Comparison of ENCODE assay signal across 30 cellular contexts in genomic region chr6:90417385-90417784, GRCh38.
"Had no signal": no experiment of that assay in that cellular context is flagged by ENCODE, and none has a peak within 500 bp of the region (broad histone marks: within the 10 kb centered on the region; RNA-seq: fewer than 3 reads in every experiment).

No MANE protein-coding gene starts in this region.

- H3K9me3 Mint-ChIP-seq: activated B cell treated with CpG ODN at 0.5 μM for 24 hours; activated CD8-positive, alpha-beta T cell treated with anti-CD3 and anti-CD28 coated beads for 36 hours; activated naive CD4-positive, alpha-beta T cell treated with anti-CD3 and anti-CD28 coated beads, Interleukin-2, amount 10 ng/mL, durations not matched to agents 7 days and 5 days; activated T-cell treated with anti-CD3 and anti-CD28 coated beads, Interleukin-2, amount 50 U/mL, for 4 hours had no signal

- H3K36me3 ChIP-seq: ascending aorta, cardiac muscle cell, Peyer's patch had no signal

- H3K27ac ChIP-seq: ascending aorta, cardiac muscle cell, KMS-11, Peyer's patch, VCaP had no signal

- H3K27me3 ChIP-seq: ascending aorta, cardiac muscle cell, Peyer's patch had no signal

- H3K27me3 Mint-ChIP-seq: activated B cell treated with CpG ODN at 0.5 μM for 24 hours; activated CD8-positive, alpha-beta T cell treated with anti-CD3 and anti-CD28 coated beads for 36 hours; activated naive CD8-positive, alpha-beta T cell had no signal

- ATAC-seq: activated CD8-positive, alpha-beta T cell treated with anti-CD3 and anti-CD28 coated beads for 36 hours; activated T-cell treated with anti-CD3 and anti-CD28 coated beads, Interleukin-2, amount 50 U/mL, for 4 hours; PC-3 had no signal

- H3K4me3 ChIP-seq: ascending aorta, cardiac muscle cell, Peyer's patch had no signal

- H3K27ac Mint-ChIP-seq: activated B cell treated with CpG ODN at 0.5 μM for 24 hours; activated CD4-positive, alpha-beta T cell treated with anti-CD3 and anti-CD28 coated beads, Interleukin-2, amount 10 ng/mL, durations not matched to agents 24 days and 14 days; activated CD8-positive, alpha-beta T cell treated with anti-CD3 and anti-CD28 coated beads for 36 hours; activated naive CD4-positive, alpha-beta T cell treated with anti-CD3 and anti-CD28 coated beads, Interleukin-2, amount 10 ng/mL, durations not matched to agents 7 days and 5 days; activated naive CD8-positive, alpha-beta T cell had no signal

- H3K4me3 Mint-ChIP-seq: activated B cell treated with CpG ODN at 0.5 μM for 24 hours; activated CD4-positive, alpha-beta T cell treated with anti-CD3 and anti-CD28 coated beads, Interleukin-2, amount 10 ng/mL, durations not matched to agents 24 days and 14 days; activated CD8-positive, alpha-beta T cell treated with anti-CD3 and anti-CD28 coated beads for 36 hours; activated naive CD4-positive, alpha-beta T cell treated with anti-CD3 and anti-CD28 coated beads, Interleukin-2, amount 10 ng/mL, durations not matched to agents 7 days and 5 days; activated naive CD8-positive, alpha-beta T cell; activated T-cell treated with anti-CD3 and anti-CD28 coated beads, Interleukin-2, amount 50 U/mL, for 4 hours had no signal

- H3K4me1 ChIP-seq: ascending aorta had no signal

- H3K36me3 Mint-ChIP-seq: activated naive CD4-positive, alpha-beta T cell treated with anti-CD3 and anti-CD28 coated beads, Interleukin-2, amount 10 ng/mL, durations not matched to agents 7 days and 5 days had no signal

- DNase-seq: activated B cell treated with CpG ODN at 0.5 μM for 24 hours; activated CD4-positive, alpha-beta T cell treated with anti-CD3 and anti-CD28 coated beads, Interleukin-2, amount 10 ng/mL, durations not matched to agents 24 days and 14 days; activated CD4-positive, alpha-beta T cell treated with anti-CD3 and anti-CD28 coated beads, Interleukin-2, amount 50 U/mL, for 4 hours; activated CD4-positive, CD25-positive, alpha-beta regulatory T cell treated with anti-CD3 and anti-CD28 coated beads, Interleukin-2, amount 50 U/mL, for 72 hours; activated CD8-positive, alpha-beta T cell treated with anti-CD3 and anti-CD28 coated beads for 36 hours; activated effector memory CD4-positive, alpha-beta T cell treated with Interleukin-2 at 50 U/mL for 16 hours; activated naive CD4-positive, alpha-beta T cell treated with anti-CD3 and anti-CD28 coated beads, Interleukin-2, amount 10 ng/mL, durations not matched to agents 7 days and 5 days; activated T-cell treated with anti-CD3 and anti-CD28 coated beads for 4 hours; activated T-cell treated with anti-CD3 and anti-CD28 coated beads, Interleukin-2, amount 50 U/mL, for 4 hours; amygdala; MM.1S; MV-4-11; NCI-H1092; NCI-H1436 treated with DMSO at 0.1 percent for 48 hours; NCI-H1694 treated with DMSO at 0.1 percent for 48 hours; NCI-H2029; NCI-H345; NCI-H524 treated with DMSO at 0.1 percent for 48 hours; PC-3; Peyer's patch; RPMI8226; SW 1271; T-helper 1 cell; T-helper 2 cell; T-helper 9 cell had no signal

- H3K9me3 ChIP-seq: ascending aorta, Peyer's patch had no signal
